Comparison of ENCODE assay signal across 13 cellular contexts in the genomic region with DNA sequence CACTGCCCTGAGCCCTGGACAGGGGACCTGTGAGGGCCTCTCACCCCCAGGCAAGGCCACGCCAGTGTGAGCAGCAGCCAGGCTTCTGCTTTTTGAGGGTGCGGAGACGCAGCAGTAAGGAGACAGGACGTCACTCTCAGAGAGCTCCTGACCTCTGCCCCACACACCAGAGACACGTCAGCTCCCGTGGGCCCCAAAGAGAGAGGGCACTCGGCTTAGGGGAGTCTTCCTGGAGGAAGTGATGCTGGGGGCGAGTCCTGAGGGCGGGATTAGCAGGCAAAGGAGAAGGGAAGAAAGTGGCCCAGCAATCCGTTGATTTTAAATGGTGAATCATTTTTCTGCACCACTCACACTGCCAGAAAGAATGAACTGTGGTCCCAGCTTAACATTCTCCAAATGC. TPM values are rescaled to one million over a fixed set of nuclear protein-coding genes. Genes with fewer than 3 reads are reported as not detected.
DNase-seq lines count a peak whose midpoint lies in the region; ATAC-seq and TF ChIP-seq lines count a peak whose summit lies in the region.
"Had no signal": no experiment of that assay in that cellular context is flagged by ENCODE, and none has a peak within 500 bp of the region (broad histone marks: within the 10 kb centered on the region; RNA-seq: fewer than 3 reads in every experiment).

No MANE protein-coding gene starts in this region.

- H3K27ac ChIP-seq in naive thymus-derived CD4-positive, alpha-beta T cell (ENCODE audit: low read depth, low read length): no peak overlapping the region
- H3K27ac ChIP-seq in testis: no peak overlapping the region

- H3K4me3 ChIP-seq in naive thymus-derived CD4-positive, alpha-beta T cell (ENCODE audit: low read length): no peak overlapping the region
- no peak overlapping the region for H3K4me3 ChIP-seq in testis

- peaks cover 14 to 15% of the 10 kb centered on the region in 2 donors for H3K4me1 ChIP-seq in naive thymus-derived CD4-positive, alpha-beta T cell (ENCODE audit: control insufficient read depth in 2 of 2, insufficient read depth in 2 of 2, low read length in 2 of 2)
- H3K4me1 ChIP-seq in testis: no peaks in the 10 kb centered on the region

- peaks cover 0 to 13% (median 4%) of the 10 kb centered on the region in 11 donors for H3K9me3 Mint-ChIP-seq in naive thymus-derived CD4-positive, alpha-beta T cell

- H3K4me3 Mint-ChIP-seq in naive thymus-derived CD4-positive, alpha-beta T cell: no peak overlapping the region
- H3K4me3 Mint-ChIP-seq: CD8-positive, alpha-beta memory T cell had no signal

- TF ChIP-seq CTCF in testis (IDR thresholded peaks at IDR 0.05): no peak

- H3K9me3 ChIP-seq in naive thymus-derived CD4-positive, alpha-beta T cell (ENCODE audit: control insufficient read depth in 2 of 3, low read length in 3 of 3): no peaks in the 10 kb centered on the region
- no peaks in the 10 kb centered on the region for H3K9me3 ChIP-seq in testis

- CTCF ChIA-PET in naive thymus-derived CD4-positive, alpha-beta T cell (lab: Charles Lee): no interaction called here

- no peaks in the 10 kb centered on the region for H3K36me3 ChIP-seq in naive thymus-derived CD4-positive, alpha-beta T cell (ENCODE audit: control insufficient read depth in 2 of 3, insufficient read depth in 3 of 3, low read length in 3 of 3)
- no peaks in the 10 kb centered on the region for H3K36me3 ChIP-seq in testis (ENCODE audit: low read depth, missing control alignments)

- H3K27me3 Mint-ChIP-seq in naive thymus-derived CD4-positive, alpha-beta T cell: peaks cover 11 to 30% (median 25%) of the 10 kb centered on the region in 5 donors

- no peak for TF ChIP-seq POLR2A in testis (IDR thresholded peaks at IDR 0.05)

- H3K27ac Mint-ChIP-seq in naive thymus-derived CD4-positive, alpha-beta T cell: no peak overlapping the region

- no peaks in the 10 kb centered on the region for H3K27me3 ChIP-seq in naive thymus-derived CD4-positive, alpha-beta T cell (ENCODE audit: control insufficient read depth in 2 of 2, insufficient read depth in 2 of 2, low read length in 2 of 2)
- H3K27me3 ChIP-seq in testis: no peaks in the 10 kb centered on the region

- peaks cover 2 to 17% (median 10%) of the 10 kb centered on the region in 7 donors for H3K4me1 Mint-ChIP-seq in naive thymus-derived CD4-positive, alpha-beta T cell

- ATAC-seq in naive thymus-derived CD4-positive, alpha-beta T cell: peak; percentile 64
- no peak for ATAC-seq in HG03108 (IDR thresholded peaks at IDR 0.05; ENCODE audit: unreplicated experiment)

- intact Hi-C loops in naive thymus-derived CD4-positive, alpha-beta T cell (cut with micrococcal nuclease): no loop called here
- intact Hi-C loops in testis (cut with DNase I; ENCODE audit: low total_unique reads): no loop called here

- POLR2A ChIA-PET in naive thymus-derived CD4-positive, alpha-beta T cell (lab: Charles Lee): no interaction called here

- DNase-seq in AG08395 (ENCODE audit: low spot score) (peak; percentile 47), HCEC 1CT (peak; percentile 41), astrocyte of the hippocampus (ENCODE audit: low read depth, low spot score) (peak; percentile 42), NCI-H1694 treated with DMSO at 0.1 percent for 48 hours (lab: John Stamatoyannopoulos, UW) (no peak), testis (no peak), D341Med (ENCODE audit: low spot score) (no peak)
- DNase-seq in naive thymus-derived CD4-positive, alpha-beta T cell: no peak
- DNase-seq: activated CD4-positive, alpha-beta T cell treated with anti-CD3 and anti-CD28 coated beads for 1 hour; activated effector memory CD4-positive, alpha-beta T cell treated with Interleukin-2 at 50 U/mL for 16 hours; cerebellar nuclear complex; NK-92 treated with Interleukin-12 subunit alpha and Interleukin-12 subunit beta, amount 100 ng/mL, for 24 hours had no signal

- peaks cover 0 to 3% (median 0%) of the 10 kb centered on the region in 5 donors for H3K36me3 Mint-ChIP-seq in naive thymus-derived CD4-positive, alpha-beta T cell

- WGBS in testis, 2 donors: 53 to 65% methylated on average over 2 to 10 of the region's 10 CpGs

RNA-seq across cellular contexts. Expression of a gene that starts 24.0 kb away (rescaled TPM):
- total RNA-seq in naive thymus-derived CD4-positive, alpha-beta T cell: 1 to 10 TPM; 1.5 to 3.4 (median 2.4) TPM
- polyA plus RNA-seq in naive thymus-derived CD4-positive, alpha-beta T cell: 1 to 10 TPM; 3.4 to 5.5 TPM
- 1 to 10 TPM; 2.3 to 3.8 TPM for total RNA-seq in testis
- polyA plus RNA-seq in testis (ENCODE audit: insufficient read depth, low read depth, low replicate concordance): 2.6 TPM

Comparison
In these comparisons a context has a peak if more than half of its experiments do, and no peak if none do; other contexts are left out.
1. DNase-seq: peak in AG08395 (single experiment), HCEC 1CT (single experiment) and astrocyte of the hippocampus (single experiment); none in naive thymus-derived CD4-positive, alpha-beta T cell (0 of 9), NCI-H1694 treated with DMSO at 0.1 percent for 48 hours (single experiment), testis (single experiment) and D341Med (single experiment).